ENCODE assay signal across 1 cellular context in genomic region chr14:31934767-31935266, GRCh38.
TF ChIP-seq lines count a peak whose summit lies in the region.

No MANE protein-coding gene starts in this region.

TF ChIP-seq in HepG2, 621 proteins besides CTCF, POLR2A, EP300 and RAD21 (continued from another document and continues in another):
- 0 out of 2 replicates have a peak, but pooled peaks have one; percentile 16 for TF ChIP-seq ZBTB44 (CRISPR knock-in tag; IDR thresholded peaks at IDR 0.05)
- peak; percentile 90 for TF ChIP-seq ERF (CRISPR knock-in tag; IDR thresholded peaks at IDR 0.05)
- no peak for TF ChIP-seq ZNF138 (CRISPR knock-in tag; IDR thresholded peaks at IDR 0.05; ENCODE audit: low read depth)
- TF ChIP-seq TGIF2 (CRISPR knock-in tag; IDR thresholded peaks at IDR 0.05) = no peak
- peak; percentile 72 for TF ChIP-seq KAT8 (CRISPR knock-in tag; IDR thresholded peaks at IDR 0.05)
- TF ChIP-seq, protein P1, sequence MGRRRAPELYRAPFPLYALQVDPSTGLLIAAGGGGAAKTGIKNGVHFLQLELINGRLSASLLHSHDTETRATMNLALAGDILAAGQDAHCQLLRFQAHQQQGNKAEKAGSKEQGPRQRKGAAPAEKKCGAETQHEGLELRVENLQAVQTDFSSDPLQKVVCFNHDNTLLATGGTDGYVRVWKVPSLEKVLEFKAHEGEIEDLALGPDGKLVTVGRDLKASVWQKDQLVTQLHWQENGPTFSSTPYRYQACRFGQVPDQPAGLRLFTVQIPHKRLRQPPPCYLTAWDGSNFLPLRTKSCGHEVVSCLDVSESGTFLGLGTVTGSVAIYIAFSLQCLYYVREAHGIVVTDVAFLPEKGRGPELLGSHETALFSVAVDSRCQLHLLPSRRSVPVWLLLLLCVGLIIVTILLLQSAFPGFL (CRISPR knock-in tag; IDR thresholded peaks at IDR 0.05) = no peak
- TF ChIP-seq, protein P2, sequence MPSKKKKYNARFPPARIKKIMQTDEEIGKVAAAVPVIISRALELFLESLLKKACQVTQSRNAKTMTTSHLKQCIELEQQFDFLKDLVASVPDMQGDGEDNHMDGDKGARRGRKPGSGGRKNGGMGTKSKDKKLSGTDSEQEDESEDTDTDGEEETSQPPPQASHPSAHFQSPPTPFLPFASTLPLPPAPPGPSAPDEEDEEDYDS (CRISPR knock-in tag; IDR thresholded peaks at IDR 0.05) = peak; percentile 27; the same call in 1 of the 2 replicates
- no peak for TF ChIP-seq GTF3A (CRISPR knock-in tag; conservative IDR thresholded peaks at IDR 0.05)
- no peak for TF ChIP-seq PCBP1 (IDR thresholded peaks at IDR 0.05; ENCODE audit: borderline replicate concordance, low read depth, low read length)
- no peak for TF ChIP-seq ZBTB8A (CRISPR knock-in tag; IDR thresholded peaks at IDR 0.05; ENCODE audit: borderline replicate concordance, low read depth)
- TF ChIP-seq RFXANK (CRISPR knock-in tag; IDR thresholded peaks at IDR 0.05) = peak; percentile 85; the same call in 1 of the 2 replicates
- 0 out of 2 replicates have a peak, but pooled peaks have one; percentile 16 for TF ChIP-seq RCOR2 (CRISPR knock-in tag; IDR thresholded peaks at IDR 0.05)
- no peak for TF ChIP-seq POGZ (CRISPR knock-in tag; IDR thresholded peaks at IDR 0.05)
- no peak for TF ChIP-seq THAP9 (CRISPR knock-in tag; IDR thresholded peaks at IDR 0.05; ENCODE audit: borderline replicate concordance)
- no peak for TF ChIP-seq POLR2AphosphoS2 (IDR thresholded peaks at IDR 0.05; ENCODE audit: low read depth, low read length)
- no peak for TF ChIP-seq ZNF660 (CRISPR knock-in tag; IDR thresholded peaks at IDR 0.05; ENCODE audit: borderline replicate concordance, low read depth)
- TF ChIP-seq MIER3 (CRISPR knock-in tag; IDR thresholded peaks at IDR 0.05; ENCODE audit: borderline replicate concordance) = peak; percentile 71; the same call in 1 of the 2 replicates
- peak; percentile 44; the same call in 1 of the 2 replicates for TF ChIP-seq THAP11 (CRISPR knock-in tag; IDR thresholded peaks at IDR 0.05)
- no peak for TF ChIP-seq NFRKB (IDR thresholded peaks at IDR 0.05)
- no peak for TF ChIP-seq LCORL (IDR thresholded peaks at IDR 0.05)
- TF ChIP-seq LCORL (CRISPR knock-in tag; IDR thresholded peaks at IDR 0.05) = no peak
- no peak for TF ChIP-seq PHB2 (IDR thresholded peaks at IDR 0.05; ENCODE audit: partially characterized antibody)
- no peak for TF ChIP-seq MYPOP (CRISPR knock-in tag; IDR thresholded peaks at IDR 0.05)
- TF ChIP-seq NCOA2 (CRISPR knock-in tag; IDR thresholded peaks at IDR 0.05) = peak; percentile 49; the same call in 1 of the 2 replicates
- TF ChIP-seq ETV5 (CRISPR knock-in tag; IDR thresholded peaks at IDR 0.05; ENCODE audit: borderline replicate concordance) = peak; percentile 81; the same call in 1 of the 2 replicates
- no peak for TF ChIP-seq PBX3 (CRISPR knock-in tag; IDR thresholded peaks at IDR 0.05; ENCODE audit: borderline replicate concordance)
- no peak for TF ChIP-seq SALL1 (CRISPR knock-in tag; IDR thresholded peaks at IDR 0.05)
- peak; percentile 60; the same call in 1 of the 2 replicates for TF ChIP-seq ZKSCAN8 (CRISPR knock-in tag; IDR thresholded peaks at IDR 0.05; ENCODE audit: borderline replicate concordance)
- TF ChIP-seq, protein P3, sequence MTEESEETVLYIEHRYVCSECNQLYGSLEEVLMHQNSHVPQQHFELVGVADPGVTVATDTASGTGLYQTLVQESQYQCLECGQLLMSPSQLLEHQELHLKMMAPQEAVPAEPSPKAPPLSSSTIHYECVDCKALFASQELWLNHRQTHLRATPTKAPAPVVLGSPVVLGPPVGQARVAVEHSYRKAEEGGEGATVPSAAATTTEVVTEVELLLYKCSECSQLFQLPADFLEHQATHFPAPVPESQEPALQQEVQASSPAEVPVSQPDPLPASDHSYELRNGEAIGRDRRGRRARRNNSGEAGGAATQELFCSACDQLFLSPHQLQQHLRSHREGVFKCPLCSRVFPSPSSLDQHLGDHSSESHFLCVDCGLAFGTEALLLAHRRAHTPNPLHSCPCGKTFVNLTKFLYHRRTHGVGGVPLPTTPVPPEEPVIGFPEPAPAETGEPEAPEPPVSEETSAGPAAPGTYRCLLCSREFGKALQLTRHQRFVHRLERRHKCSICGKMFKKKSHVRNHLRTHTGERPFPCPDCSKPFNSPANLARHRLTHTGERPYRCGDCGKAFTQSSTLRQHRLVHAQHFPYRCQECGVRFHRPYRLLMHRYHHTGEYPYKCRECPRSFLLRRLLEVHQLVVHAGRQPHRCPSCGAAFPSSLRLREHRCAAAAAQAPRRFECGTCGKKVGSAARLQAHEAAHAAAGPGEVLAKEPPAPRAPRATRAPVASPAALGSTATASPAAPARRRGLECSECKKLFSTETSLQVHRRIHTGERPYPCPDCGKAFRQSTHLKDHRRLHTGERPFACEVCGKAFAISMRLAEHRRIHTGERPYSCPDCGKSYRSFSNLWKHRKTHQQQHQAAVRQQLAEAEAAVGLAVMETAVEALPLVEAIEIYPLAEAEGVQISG (CRISPR knock-in tag; IDR thresholded peaks at IDR 0.05) = no peak
- no peak for TF ChIP-seq PAF1 (CRISPR knock-in tag; IDR thresholded peaks at IDR 0.05)
- peak; percentile 90 for TF ChIP-seq SMC3 (IDR thresholded peaks at IDR 0.05; ENCODE audit: low read length)
- 0 out of 4 replicates have a peak, but pooled peaks of 1 of the 2 experiments have one; percentile 40 for TF ChIP-seq KLF16 (CRISPR knock-in tag; IDR thresholded peaks at IDR 0.05)
- no peak for TF ChIP-seq MEIS1 (CRISPR knock-in tag; IDR thresholded peaks at IDR 0.05; ENCODE audit: borderline replicate concordance)
- peak; percentile 70; the same call in 1 of the 2 replicates for TF ChIP-seq KDM3A (CRISPR knock-in tag; IDR thresholded peaks at IDR 0.05; ENCODE audit: low read depth)
- no peak for TF ChIP-seq ATF7 (IDR thresholded peaks at IDR 0.05)
- TF ChIP-seq ATF7 (CRISPR knock-in tag; IDR thresholded peaks at IDR 0.05) = no peak
- no peak for TF ChIP-seq ZMYM4 (CRISPR knock-in tag; IDR thresholded peaks at IDR 0.05)
- TF ChIP-seq ZNF205 (CRISPR knock-in tag; IDR thresholded peaks at IDR 0.05) = peak; percentile 22; the same call in 1 of the 2 replicates
- TF ChIP-seq TRAFD1 (CRISPR knock-in tag; IDR thresholded peaks at IDR 0.05; ENCODE audit: borderline replicate concordance) = no peak
- TF ChIP-seq BCL6 (CRISPR knock-in tag; IDR thresholded peaks at IDR 0.05) = no peak; the same call in 1 of the 2 replicates
- TF ChIP-seq KMT2B (CRISPR knock-in tag; IDR thresholded peaks at IDR 0.05) = peak; percentile 61; the same call in 1 of the 2 replicates
- TF ChIP-seq GFI1 (CRISPR knock-in tag; IDR thresholded peaks at IDR 0.05; ENCODE audit: borderline replicate concordance) = peak; percentile 27; the same call in 1 of the 2 replicates
- TF ChIP-seq, protein P4, sequence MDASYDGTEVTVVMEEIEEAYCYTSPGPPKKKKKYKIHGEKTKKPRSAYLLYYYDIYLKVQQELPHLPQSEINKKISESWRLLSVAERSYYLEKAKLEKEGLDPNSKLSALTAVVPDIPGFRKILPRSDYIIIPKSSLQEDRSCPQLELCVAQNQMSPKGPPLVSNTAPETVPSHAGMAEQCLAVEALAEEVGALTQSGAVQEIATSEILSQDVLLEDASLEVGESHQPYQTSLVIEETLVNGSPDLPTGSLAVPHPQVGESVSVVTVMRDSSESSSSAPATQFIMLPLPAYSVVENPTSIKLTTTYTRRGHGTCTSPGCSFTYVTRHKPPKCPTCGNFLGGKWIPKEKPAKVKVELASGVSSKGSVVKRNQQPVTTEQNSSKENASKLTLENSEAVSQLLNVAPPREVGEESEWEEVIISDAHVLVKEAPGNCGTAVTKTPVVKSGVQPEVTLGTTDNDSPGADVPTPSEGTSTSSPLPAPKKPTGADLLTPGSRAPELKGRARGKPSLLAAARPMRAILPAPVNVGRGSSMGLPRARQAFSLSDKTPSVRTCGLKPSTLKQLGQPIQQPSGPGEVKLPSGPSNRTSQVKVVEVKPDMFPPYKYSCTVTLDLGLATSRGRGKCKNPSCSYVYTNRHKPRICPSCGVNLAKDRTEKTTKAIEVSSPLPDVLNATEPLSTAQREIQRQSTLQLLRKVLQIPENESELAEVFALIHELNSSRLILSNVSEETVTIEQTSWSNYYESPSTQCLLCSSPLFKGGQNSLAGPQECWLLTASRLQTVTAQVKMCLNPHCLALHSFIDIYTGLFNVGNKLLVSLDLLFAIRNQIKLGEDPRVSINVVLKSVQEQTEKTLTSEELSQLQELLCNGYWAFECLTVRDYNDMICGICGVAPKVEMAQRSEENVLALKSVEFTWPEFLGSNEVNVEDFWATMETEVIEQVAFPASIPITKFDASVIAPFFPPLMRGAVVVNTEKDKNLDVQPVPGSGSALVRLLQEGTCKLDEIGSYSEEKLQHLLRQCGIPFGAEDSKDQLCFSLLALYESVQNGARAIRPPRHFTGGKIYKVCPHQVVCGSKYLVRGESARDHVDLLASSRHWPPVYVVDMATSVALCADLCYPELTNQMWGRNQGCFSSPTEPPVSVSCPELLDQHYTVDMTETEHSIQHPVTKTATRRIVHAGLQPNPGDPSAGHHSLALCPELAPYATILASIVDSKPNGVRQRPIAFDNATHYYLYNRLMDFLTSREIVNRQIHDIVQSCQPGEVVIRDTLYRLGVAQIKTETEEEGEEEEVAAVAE (CRISPR knock-in tag; IDR thresholded peaks at IDR 0.05; ENCODE audit: borderline replicate concordance) = 0 out of 2 replicates have a peak, but pooled peaks have one; percentile 61
- no peak for TF ChIP-seq ZNF354B (CRISPR knock-in tag; IDR thresholded peaks at IDR 0.05)
- peak; percentile 57; the same call in 1 of the 2 replicates for TF ChIP-seq IRF2 (CRISPR knock-in tag; IDR thresholded peaks at IDR 0.05)
- TF ChIP-seq ELF1 (CRISPR knock-in tag; IDR thresholded peaks at IDR 0.05) = peak; percentile 65
- no peak for TF ChIP-seq ZNF781 (CRISPR knock-in tag; IDR thresholded peaks at IDR 0.05; ENCODE audit: borderline replicate concordance, not compliant biosample characterization)
- TF ChIP-seq IKZF5 (CRISPR knock-in tag; IDR thresholded peaks at IDR 0.05) = peak; percentile 56; the same call in 1 of the 2 replicates
